In the genomic region with DNA sequence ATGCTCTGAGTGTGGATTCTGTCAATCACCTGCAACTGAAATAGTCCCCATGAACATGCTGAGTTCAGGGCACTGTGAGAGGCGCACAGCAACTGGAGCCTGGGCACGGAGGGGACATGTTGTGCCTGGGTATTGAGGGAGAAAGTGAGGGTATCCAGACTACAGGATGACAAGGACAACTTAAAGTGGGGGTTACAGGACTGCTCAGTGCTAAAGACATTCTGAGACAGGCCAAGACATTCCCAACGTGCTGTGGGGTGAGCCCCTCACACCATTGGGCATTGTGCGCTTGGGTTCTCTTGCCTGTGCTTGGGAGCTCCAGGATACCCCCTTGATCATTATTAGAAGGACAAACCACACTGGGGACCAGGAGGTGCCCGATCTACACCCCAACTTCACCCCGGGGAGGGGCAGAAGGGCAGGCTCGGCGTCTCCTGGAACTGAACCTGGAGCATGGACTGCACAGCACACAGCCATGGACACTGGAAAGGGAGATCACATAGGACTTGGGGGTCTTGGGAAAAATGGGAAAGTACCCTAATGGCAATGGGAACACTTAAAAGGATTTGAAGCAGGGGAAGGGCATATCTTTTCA, we compare ENCODE assay signal across 22 cellular contexts.
"Had no signal": no experiment of that assay in that cellular context is flagged by ENCODE, and none has a peak within 500 bp of the region (broad histone marks: within the 10 kb centered on the region; RNA-seq: fewer than 3 reads in every experiment).

No MANE protein-coding gene starts in this region.

- H3K9me3 ChIP-seq: heart right ventricle, left lung, lower lobe of right lung, neutrophil, ovary, right lobe of liver, stomach had no signal

- H3K4me3 Mint-ChIP-seq: endodermal cell, memory B cell, nephron progenitor cell, type B pancreatic cell had no signal

- H3K4me1 Mint-ChIP-seq: memory B cell, nephron progenitor cell had no signal

- H3K27ac Mint-ChIP-seq: endodermal cell, memory B cell, nephron progenitor cell, progenitor cell of endocrine pancreas, type B pancreatic cell had no signal

- H3K36me3 ChIP-seq: heart right ventricle, left lung, lower lobe of right lung, neutrophil, ovary, right lobe of liver, stomach had no signal

- H3K27ac ChIP-seq: coronary artery, heart right ventricle, left lung, lower lobe of right lung, neutrophil, ovary, right lobe of liver, skin epidermis, stomach had no signal

- DNase-seq: caudate nucleus; effector CD4-positive, alpha-beta T cell; foreskin melanocyte; heart right ventricle; hypothalamus; lower lobe of right lung; midbrain; nephron progenitor cell; stimulated activated CD4-positive, alpha-beta T cell treated with anti-CD3 and anti-CD28 coated beads, Interleukin-12 subunit alpha, Interleukin-12 subunit beta, amount 100 ng/mL, for 4 hours; stimulated activated naive CD4-positive, alpha-beta T cell; stomach; substantia nigra had no signal

- H3K36me3 Mint-ChIP-seq: memory B cell, type B pancreatic cell had no signal

- H3K9me3 Mint-ChIP-seq: memory B cell, type B pancreatic cell had no signal

- H3K4me3 ChIP-seq: coronary artery, heart right ventricle, left lung, lower lobe of right lung, ovary, right lobe of liver, skin epidermis, stomach had no signal

- H3K27me3 ChIP-seq: left lung, ovary, right lobe of liver, stomach had no signal

- H3K4me1 ChIP-seq: heart right ventricle, left lung, lower lobe of right lung, right lobe of liver, stomach had no signal

- ATAC-seq: heart right ventricle, left lung, lower lobe of right lung, right lobe of liver had no signal
